ENCODE assay signal across 8 cellular contexts in the genomic region with DNA sequence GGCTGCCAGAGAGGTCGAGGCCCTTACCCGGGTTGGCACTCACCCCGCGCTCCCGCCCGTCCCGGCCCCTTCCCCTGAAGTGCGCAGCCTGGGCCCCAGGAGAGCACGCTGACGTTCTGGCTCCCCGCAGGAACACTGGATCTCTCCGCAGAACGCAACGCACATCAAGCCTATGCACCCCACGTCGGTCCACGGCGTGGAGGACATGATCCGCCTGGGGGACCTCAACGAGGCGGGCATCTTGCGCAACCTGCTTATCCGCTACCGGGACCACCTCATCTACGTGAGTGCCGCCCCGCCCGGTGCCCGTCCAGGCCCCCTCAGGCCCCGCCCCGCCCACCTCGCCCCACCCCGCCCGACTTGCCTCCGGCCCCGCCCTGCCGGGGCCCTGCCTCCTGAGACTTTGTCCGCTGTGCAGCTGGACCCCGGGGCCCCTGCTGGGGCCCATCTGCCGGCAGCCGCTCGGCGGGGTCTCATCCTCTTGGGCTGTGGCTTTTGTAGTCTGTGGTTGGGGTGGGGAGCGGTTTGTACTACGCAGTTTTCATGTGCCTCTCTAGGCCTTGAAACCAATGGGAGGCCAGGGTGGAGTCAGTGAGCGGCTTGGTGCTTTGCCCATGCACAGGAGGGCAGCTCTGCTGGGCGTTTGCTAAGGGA. TPM values are rescaled to one million over a fixed set of nuclear protein-coding genes. Genes with fewer than 3 reads are reported as not detected.
A peak's percentile ranks its signal among the peaks of the same experiment; 100 is the strongest.
DNase-seq lines count a peak whose midpoint lies in the region; ATAC-seq and TF ChIP-seq lines count a peak whose summit lies in the region.

No MANE protein-coding gene starts in this region.

- no CpG with 5 or more reads among the region's 47 CpGs for WGBS in H9 (ENCODE audit: extremely low coverage, insufficient read length, low lambda C conversion rate)

- H3K4ac ChIP-seq in H9 (ENCODE audit: low read depth, low read length): no peak overlapping the region

- H3K23me2 ChIP-seq in H9 (ENCODE audit: insufficient read length, low read depth, low read length, poor library complexity, severe bottlenecking): peaks cover 8% of the 10 kb centered on the region

- peaks cover 23 to 28% of the 10 kb centered on the region in 2 experiments for H3K4me1 Mint-ChIP-seq in H9
- H3K4me1 Mint-ChIP-seq in dendritic cell treated with granulocyte-macrophage colony-stimulating factor and Interleukin-4, amounts not matched to agents 40 ng/mL and 50 ng/mL, for 4 days (ENCODE audit: low read depth): peaks cover 20% of the 10 kb centered on the region

- peak overlapping the region; percentile 69 for H3K14ac ChIP-seq in H9 (ENCODE audit: insufficient read depth, low read length)

- H4K8ac ChIP-seq in H9 (replicated peaks; ENCODE audit: insufficient read length, low read depth, low read length): no peak overlapping the region

- ATAC-seq in omental fat pad (ENCODE audit: low FRiP score): peak; percentile 37

- peak overlapping the region in 2 of 3 experiments; percentile 59 to 78; a peak in 3 of 7 replicates for H3K27ac Mint-ChIP-seq in H9
- no peak overlapping the region for H3K27ac Mint-ChIP-seq in dendritic cell treated with granulocyte-macrophage colony-stimulating factor and Interleukin-4, amounts not matched to agents 40 ng/mL and 50 ng/mL, for 4 days

- no peak overlapping the region for H3K23ac ChIP-seq in H9 (ENCODE audit: insufficient read length, low read depth, low read length)

- peaks cover 3% of the 10 kb centered on the region for H4K20me1 ChIP-seq in H9 (ENCODE audit: control insufficient read depth, insufficient read depth, insufficient read length)

- no peaks in the 10 kb centered on the region for H3K36me3 ChIP-seq in SJCRH30

- peak overlapping the region; percentile 62 for H3K9ac ChIP-seq in H9 (ENCODE audit: extremely low read depth, insufficient read length, low read length)

- H3K56ac ChIP-seq in H9 (ENCODE audit: insufficient read length, low read depth, low read length): no peak overlapping the region

- H3T11ph ChIP-seq in H9 (ENCODE audit: low read length): no peak overlapping the region

- no peak overlapping the region for H2BK120ac ChIP-seq in H9 (ENCODE audit: low read depth, low read length, poor library complexity, severe bottlenecking)

- intact Hi-C loops in dendritic cell treated with granulocyte-macrophage colony-stimulating factor and Interleukin-4, amounts not matched to agents 40 ng/mL and 50 ng/mL, for 4 days (cut with micrococcal nuclease): no loop called here

- peak overlapping the region; percentile 74 to 83 for H3K4me3 Mint-ChIP-seq in H9
- peak overlapping the region; percentile 66 for H3K4me3 Mint-ChIP-seq in dendritic cell treated with granulocyte-macrophage colony-stimulating factor and Interleukin-4, amounts not matched to agents 40 ng/mL and 50 ng/mL, for 4 days

- TF ChIP-seq CTCF in H9 (conservative IDR thresholded peaks at IDR 0.05): no peak
- TF ChIP-seq CTCF in omental fat pad (IDR thresholded peaks at IDR 0.05): no peak

- no peaks in the 10 kb centered on the region; a peak in 1 of 5 replicates for H3K9me3 Mint-ChIP-seq in H9
- H3K9me3 Mint-ChIP-seq in dendritic cell treated with granulocyte-macrophage colony-stimulating factor and Interleukin-4, amounts not matched to agents 40 ng/mL and 50 ng/mL, for 4 days: no peaks in the 10 kb centered on the region

- peak overlapping the region; percentile 87 for H3K18ac ChIP-seq in H9 (ENCODE audit: insufficient read length, low read depth, low read length)

- H3K27ac ChIP-seq in H9 (ENCODE audit: insufficient read length, low read depth, low read length): no peak overlapping the region
- no peak overlapping the region for H3K27ac ChIP-seq in SJCRH30

- H3K27me3 Mint-ChIP-seq in H9 (ENCODE audit: low read depth): peaks cover 20% of the 10 kb centered on the region
- H3K27me3 Mint-ChIP-seq in dendritic cell treated with granulocyte-macrophage colony-stimulating factor and Interleukin-4, amounts not matched to agents 40 ng/mL and 50 ng/mL, for 4 days: peaks cover 55% of the 10 kb centered on the region

- peak; percentile 86 for DNase-seq in H9
- peak; percentile 37 for DNase-seq in RPMI7951 (ENCODE audit: low read depth)
- no peak for DNase-seq in omental fat pad (ENCODE audit: low spot score)
- DNase-seq in KG1 (lab: John Stamatoyannopoulos, UW): no peak
- DNase-seq in NCI-H1048 (lab: John Stamatoyannopoulos, UW): no peak
- no peak for DNase-seq in anterior cingulate cortex (lab: John Stamatoyannopoulos, UW)
- no peak for DNase-seq in SJCRH30

- H4K5ac ChIP-seq in H9 (ENCODE audit: insufficient read length, low read depth, low read length): no peak overlapping the region

- H2BK15ac ChIP-seq in H9 (ENCODE audit: low read depth, low read length): no peak overlapping the region

- H2AK5ac ChIP-seq in H9 (ENCODE audit: insufficient read length, low read length): no peak overlapping the region

- H2AFZ ChIP-seq in H9 (ENCODE audit: low read length): no peak overlapping the region

- H3K27me3 ChIP-seq in H9 (ENCODE audit: insufficient read depth, low read length) (no peaks in the 10 kb centered on the region), SJCRH30 (no peaks in the 10 kb centered on the region)

- no peaks in the 10 kb centered on the region for H3K79me1 ChIP-seq in H9 (ENCODE audit: insufficient read depth, low read depth, low read length, poor library complexity, severe bottlenecking)

- H3K4me2 ChIP-seq in H9 (ENCODE audit: insufficient read depth, insufficient read length, low read length): peak overlapping the region; percentile 94

- no peak overlapping the region for H3K4me3 ChIP-seq in SJCRH30

- H3K9me3 ChIP-seq in H9 (ENCODE audit: control insufficient read depth, low read depth, low read length) (no peaks in the 10 kb centered on the region), SJCRH30 (replicated peaks) (no peaks in the 10 kb centered on the region)

- no peaks in the 10 kb centered on the region for H3K79me2 ChIP-seq in H9 (ENCODE audit: insufficient read depth, low read length)

- no peak overlapping the region for H2BK12ac ChIP-seq in H9 (ENCODE audit: insufficient read length, low read depth, low read length)

- H2BK20ac ChIP-seq in H9 (ENCODE audit: low read depth, low read length, poor library complexity, severe bottlenecking): no peak overlapping the region

- no peak overlapping the region for H2BK5ac ChIP-seq in H9 (ENCODE audit: insufficient read length, low read length)

- no peak overlapping the region for H4K91ac ChIP-seq in H9 (ENCODE audit: insufficient read length, low read depth, low read length)

- H3K36me3 Mint-ChIP-seq in H9 (ENCODE audit: insufficient read depth in 1 of 3, low read depth in 3 of 3): no peaks in the 10 kb centered on the region
- H3K36me3 Mint-ChIP-seq in dendritic cell treated with granulocyte-macrophage colony-stimulating factor and Interleukin-4, amounts not matched to agents 40 ng/mL and 50 ng/mL, for 4 days (ENCODE audit: low read depth): no peaks in the 10 kb centered on the region

- H3K4me1 ChIP-seq in H9 (ENCODE audit: insufficient read depth, low read length): peaks cover 2% of the 10 kb centered on the region; the same call in 1 of the 2 replicates
- peaks cover 20% of the 10 kb centered on the region for H3K4me1 ChIP-seq in SJCRH30

RNA-seq across cellular contexts. Expression of a gene that starts 19.7 kb away (rescaled TPM):
- total RNA-seq in H9 (2021) (1.6 and 2.2 TPM in 2 replicates), omental fat pad (10 to 100 TPM; 13.4 to 29.9 (median 18.0) TPM)
- total RNA-seq in RPMI7951 (2014; rRNA removed; shearing (Covaris generic)): 0.29 and 0.36 TPM in 2 replicates
- total RNA-seq in SJCRH30 (2014; rRNA removed; shearing (Covaris generic)): 3.5 and 4.5 TPM in 2 replicates

RNA-seq across cellular contexts. Expression of a gene that starts 45.2 kb away (rescaled TPM):
- 0.86 TPM in 1 of 2 replicates, not detected in the other for total RNA-seq in H9 (2021)
- total RNA-seq in RPMI7951 (2014; rRNA removed; shearing (Covaris generic)): not detected in 2 replicates
- not detected for total RNA-seq in omental fat pad
- total RNA-seq in SJCRH30 (2014; rRNA removed; shearing (Covaris generic)): 0.35 and 0.67 TPM in 2 replicates

Comparison
In these comparisons a context has a peak if more than half of its experiments do, and no peak if none do; other contexts are left out.
1. DNase-seq: peak in H9 (single experiment) and RPMI7951 (single experiment); none in omental fat pad (single experiment), KG1 (single experiment), NCI-H1048 (single experiment), anterior cingulate cortex (0 of 58) and SJCRH30 (0 of 2).